Comparison of ENCODE assay signal across 8 cellular contexts in genomic region chr3:190701096-190701532, GRCh38.
DNase-seq lines count a peak whose midpoint lies in the region; ATAC-seq and TF ChIP-seq lines count a peak whose summit lies in the region.

No MANE protein-coding gene starts in this region.

- no peak overlapping the region for H2AK5ac ChIP-seq in mesendoderm (ENCODE audit: low read length)

- intact Hi-C loops in colonic mucosa (cut with DNase I): loop anchor here (5.0 kb wide), 1 partner anchor 351 kb away; no protein-coding TSS in a partner anchor

- H3K4me1 ChIP-seq in HEK293 (ENCODE audit: control insufficient read depth, insufficient read depth, low read length) (no peaks in the 10 kb centered on the region), NT2/D1 (ENCODE audit: insufficient read depth, insufficient read length) (no peaks in the 10 kb centered on the region), colonic mucosa (no peaks in the 10 kb centered on the region), mesendoderm (ENCODE audit: control insufficient read depth, low read depth, low read length) (no peaks in the 10 kb centered on the region)

- no peak overlapping the region for H4K5ac ChIP-seq in mesendoderm (ENCODE audit: low read length)

- no peak overlapping the region for H2BK15ac ChIP-seq in mesendoderm (replicated peaks; ENCODE audit: low read depth)

- CTCF ChIA-PET in HEK293 (lab: Yijun Ruan, JAX): interaction anchor here (0.6 to 2.4 kb wide), 24 partner anchors 8 to 1206 kb away, joined by 3 to 13 read pairs (median 3); partner anchors contain the start of gene CLDN1

- no peaks in the 10 kb centered on the region for H3K79me1 ChIP-seq in mesendoderm (ENCODE audit: low read length)

- no peak overlapping the region for H3K23ac ChIP-seq in mesendoderm (ENCODE audit: low read length)

- H3K79me2 ChIP-seq in mesendoderm (ENCODE audit: control insufficient read depth, insufficient read depth, low read length): no peaks in the 10 kb centered on the region

- H3K27me3 ChIP-seq in NT2/D1 (ENCODE audit: insufficient read depth, insufficient read length): no peaks in the 10 kb centered on the region
- no peaks in the 10 kb centered on the region for H3K27me3 ChIP-seq in colonic mucosa
- no peaks in the 10 kb centered on the region for H3K27me3 ChIP-seq in mesendoderm (ENCODE audit: insufficient read depth, low read length, poor library complexity)

- DNase-seq in DMS53 (lab: John Stamatoyannopoulos, UW): peak; percentile 81
- DNase-seq in NT2/D1 (ENCODE audit: low read depth, low spot score): peak; percentile 16
- DNase-seq in colonic mucosa: peak; percentile 61
- DNase-seq in mesendoderm: peak; percentile 65
- DNase-seq in germinal center (ENCODE audit: low spot score): no peak
- no peak for DNase-seq in caudate nucleus (lab: John Stamatoyannopoulos, UW)

- no peak overlapping the region for H3K4me3 ChIP-seq in HEK293 (ENCODE audit: low read depth, low read length)
- H3K4me3 ChIP-seq in NT2/D1 (ENCODE audit: insufficient read length, low read depth): no peak overlapping the region
- no peak overlapping the region for H3K4me3 ChIP-seq in colonic mucosa
- no peak overlapping the region for H3K4me3 ChIP-seq in mesendoderm (ENCODE audit: low read length)

- H3K9ac ChIP-seq in NT2/D1 (ENCODE audit: insufficient read length, low read depth): no peak overlapping the region
- no peak overlapping the region for H3K9ac ChIP-seq in colonic mucosa (ENCODE audit: low read depth in 2 of 2, low read length in 2 of 2)
- H3K9ac ChIP-seq in mesendoderm (ENCODE audit: low read length): no peak overlapping the region

- peak; percentile 56; the same call in 1 of the 2 replicates for TF ChIP-seq CTCF in HEK293 (tag by site-specific recombination; IDR thresholded peaks at IDR 0.05)
- TF ChIP-seq CTCF in colonic mucosa (IDR thresholded peaks at IDR 0.05): peak; percentile 21

- POLR2A ChIA-PET in HEK293 (lab: Yijun Ruan, JAX): interaction anchor here (0.6 kb wide), 1 partner anchor 187 kb away, joined by 3 read pairs; no protein-coding TSS in a partner anchor

- H2BK120ac ChIP-seq in mesendoderm (ENCODE audit: low read depth, low read length): no peak overlapping the region

- H3K18ac ChIP-seq in mesendoderm (ENCODE audit: low read length): no peak overlapping the region

- H3K4ac ChIP-seq in mesendoderm (ENCODE audit: low read depth, low read length): no peak overlapping the region

- TF ChIP-seq POLR2A in GM18505 (IDR thresholded peaks at IDR 0.05; ENCODE audit: borderline replicate concordance, extremely low read depth, insufficient read depth, insufficient read length): no peak

- H3K56ac ChIP-seq in mesendoderm (ENCODE audit: low read length): no peak overlapping the region

- H3K9me3 ChIP-seq in HEK293 (ENCODE audit: control insufficient read depth, insufficient read depth, low read depth, low read length) (no peaks in the 10 kb centered on the region), NT2/D1 (ENCODE audit: insufficient read depth, low read length) (no peaks in the 10 kb centered on the region), colonic mucosa (no peaks in the 10 kb centered on the region)

- H3K4me2 ChIP-seq in mesendoderm (ENCODE audit: low read length): no peak overlapping the region

- ATAC-seq in GM18505 (IDR thresholded peaks at IDR 0.05; ENCODE audit: unreplicated experiment): no peak

- H4K8ac ChIP-seq in mesendoderm (ENCODE audit: low read depth, low read length): no peak overlapping the region

- H3K27ac ChIP-seq in HEK293 (ENCODE audit: extremely low read depth, low read depth, low read length): no peak overlapping the region
- no peak overlapping the region for H3K27ac ChIP-seq in colonic mucosa
- H3K27ac ChIP-seq in mesendoderm (ENCODE audit: low read depth, low read length): no peak overlapping the region
- H3K27ac ChIP-seq in caudate nucleus (ENCODE audit: low read depth, low read length): no peak overlapping the region

- H3K36me3 ChIP-seq in HEK293 (ENCODE audit: control insufficient read depth in 2 of 2, insufficient read depth in 1 of 2, low read length in 2 of 2) (no peaks in the 10 kb centered on the region), NT2/D1 (ENCODE audit: insufficient read depth, insufficient read length, low read length) (no peaks in the 10 kb centered on the region), colonic mucosa (no peaks in the 10 kb centered on the region), mesendoderm (ENCODE audit: control insufficient read depth, insufficient read depth, low read length) (no peaks in the 10 kb centered on the region)

- no peak overlapping the region for H2BK5ac ChIP-seq in mesendoderm (ENCODE audit: low read length)

- no CpG with 5 or more reads among the region's 4 CpGs for WGBS in mesendoderm (ENCODE audit: extremely low coverage, insufficient coverage, low lambda C conversion rate)

TF ChIP-seq in HEK293, 187 proteins besides CTCF, POLR2A, EP300 and RAD21 (continues in another document):
- TF ChIP-seq ZNF621 (tag by site-specific recombination; IDR thresholded peaks at IDR 0.05) (no peak), REPIN1 (tag by site-specific recombination; IDR thresholded peaks at IDR 0.05; ENCODE audit: low read depth) (no peak), TRIM28 (IDR thresholded peaks at IDR 0.05; ENCODE audit: borderline replicate concordance, low read length) (peak; percentile 31; the same call in 1 of the 2 replicates), ZSCAN30 (tag by site-specific recombination; IDR thresholded peaks at IDR 0.05) (no peak), ZNF548 (tag by site-specific recombination; IDR thresholded peaks at IDR 0.05) (no peak), GLIS1 (tag by site-specific recombination; IDR thresholded peaks at IDR 0.05) (no peak), ZNF654 (tag by site-specific recombination; IDR thresholded peaks at IDR 0.05; ENCODE audit: low read depth) (peak; percentile 70; the same call in 1 of the 2 replicates), ZNF449 (tag by site-specific recombination; IDR thresholded peaks at IDR 0.05) (no peak), PRDM1 (tag by site-specific recombination; IDR thresholded peaks at IDR 0.05) (peak; percentile 42; the same call in 1 of the 2 replicates), ZNF18 (tag by site-specific recombination; IDR thresholded peaks at IDR 0.05) (no peak), ZNF600 (tag by site-specific recombination; IDR thresholded peaks at IDR 0.05) (0 out of 2 replicates have a peak, but pooled peaks have one; percentile 14), ZNF660 (tag by site-specific recombination; IDR thresholded peaks at IDR 0.05) (0 out of 2 replicates have a peak, but pooled peaks have one; percentile 25), ZNF24 (tag by site-specific recombination; IDR thresholded peaks at IDR 0.05) (no peak), INSM2 (tag by site-specific recombination; IDR thresholded peaks at IDR 0.05) (no peak), MZF1 (tag by site-specific recombination; IDR thresholded peaks at IDR 0.05; ENCODE audit: borderline replicate concordance) (no peak), ZNF221 (tag by site-specific recombination; IDR thresholded peaks at IDR 0.05; ENCODE audit: borderline replicate concordance) (no peak), ZNF692 (tag by site-specific recombination; IDR thresholded peaks at IDR 0.05) (0 out of 2 replicates have a peak, but pooled peaks have one; percentile 21)

Comparison
In these comparisons a context has a peak if more than half of its experiments do, and no peak if none do; other contexts are left out.
1. DNase-seq: peak in DMS53 (single experiment), NT2/D1 (single experiment), colonic mucosa (single experiment) and mesendoderm (single experiment); none in germinal center (single experiment) and caudate nucleus (0 of 61).